In the genomic region with DNA sequence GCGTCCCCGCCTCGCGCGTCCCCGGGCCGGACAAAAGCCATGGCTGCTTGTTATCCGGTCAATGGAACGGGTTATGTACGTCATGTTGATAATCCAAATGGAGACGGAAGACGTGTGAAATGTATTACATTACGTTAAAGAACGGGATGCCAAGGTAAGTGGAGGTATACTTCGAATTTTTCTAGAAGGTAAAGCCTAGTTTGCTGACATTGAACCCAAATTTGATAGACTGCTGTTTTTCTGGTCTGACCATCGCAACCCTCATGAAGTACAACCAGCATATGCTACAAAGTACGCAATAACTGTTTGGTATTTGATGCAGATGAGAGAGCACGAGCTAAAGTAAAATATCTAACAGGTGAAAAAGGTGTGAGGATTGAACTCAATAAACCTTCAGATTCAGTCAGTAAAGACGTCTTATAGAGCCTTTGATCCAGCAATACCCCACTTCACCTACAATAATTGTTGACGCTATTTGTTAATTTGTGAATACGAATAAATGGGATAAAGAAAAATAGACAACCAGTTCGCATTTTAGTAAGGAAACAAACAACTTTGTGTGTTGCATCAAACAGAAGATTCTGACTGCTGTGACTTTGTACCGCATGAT, we compare ENCODE assay signal across 8 cellular contexts.
DNase-seq lines count a peak whose midpoint lies in the region; ATAC-seq and TF ChIP-seq lines count a peak whose summit lies in the region.

No MANE protein-coding gene starts in this region.

- H3K27me3 Mint-ChIP-seq in effector memory CD8-positive, alpha-beta T cell: no peaks in the 10 kb centered on the region
- peaks cover 6% of the 10 kb centered on the region for H3K27me3 Mint-ChIP-seq in nephron (ENCODE audit: low read depth)

- H3K27me3 ChIP-seq in BLaER1 treated with 17β-estradiol and CSF1 and Interleukin-3, amounts not matched to agents 10 nM and 100 nM: no peaks in the 10 kb centered on the region

- peak overlapping the region; percentile 64 to 85 (median 79) for H3K27ac ChIP-seq in BLaER1 treated with 17β-estradiol and CSF1 and Interleukin-3, amounts not matched to agents 10 nM and 100 nM

- peak; percentile 30 for DNase-seq in NCI-H526 treated with DMSO at 0.1 percent for 48 hours (lab: John Stamatoyannopoulos, UW)
- no peak for DNase-seq in effector memory CD8-positive, alpha-beta T cell
- no peak for DNase-seq in NCI-H82 treated with DMSO at 0.1 percent for 48 hours (lab: John Stamatoyannopoulos, UW; ENCODE audit: unreplicated experiment)
- no peak for DNase-seq in NCI-H748 (lab: John Stamatoyannopoulos, UW; ENCODE audit: unreplicated experiment)
- DNase-seq in stimulated activated CD4-positive, alpha-beta T cell treated with anti-CD3 and anti-CD28 coated beads, Interleukin-4, amount 100 ng/mL, for 1 hour: no peak

- H3K9me3 ChIP-seq in BLaER1 treated with 17β-estradiol and CSF1 and Interleukin-3, amounts not matched to agents 10 nM and 100 nM (replicated peaks in 1 of 11): no peaks in the 10 kb centered on the region

- ATAC-seq in effector memory CD8-positive, alpha-beta T cell (replicated peaks): no peak
- no peak for ATAC-seq in HG03520 (IDR thresholded peaks at IDR 0.05; ENCODE audit: unreplicated experiment)

- peaks cover 50 to 67% (median 60%) of the 10 kb centered on the region in 10 experiments for H3K4me1 ChIP-seq in BLaER1 treated with 17β-estradiol and CSF1 and Interleukin-3, amounts not matched to agents 10 nM and 100 nM

- H3K9ac ChIP-seq in BLaER1 treated with 17β-estradiol and CSF1 and Interleukin-3, amounts not matched to agents 10 nM and 100 nM: peak overlapping the region; percentile 76 to 88 (median 83)

- H3K4me2 ChIP-seq in BLaER1 treated with 17β-estradiol and CSF1 and Interleukin-3, amounts not matched to agents 10 nM and 100 nM: peak overlapping the region; percentile 90 to 100 (median 96)

- H3K4me3 Mint-ChIP-seq in effector memory CD8-positive, alpha-beta T cell: peak overlapping the region; percentile 88 to 91
- peak overlapping the region; percentile 74 to 78 (median 77) for H3K4me3 Mint-ChIP-seq in nephron

- peak overlapping the region; percentile 60 to 78 (median 70) for H3K4me3 ChIP-seq in BLaER1 treated with 17β-estradiol and CSF1 and Interleukin-3, amounts not matched to agents 10 nM and 100 nM

- H3K27ac Mint-ChIP-seq in effector memory CD8-positive, alpha-beta T cell: peak overlapping the region; percentile 75 to 76
- H3K27ac Mint-ChIP-seq in nephron: peak overlapping the region in 1 of 3 experiments; percentile 53

- peaks cover 6 to 32% (median 22%) of the 10 kb centered on the region in 11 experiments for H3K36me3 ChIP-seq in BLaER1 treated with 17β-estradiol and CSF1 and Interleukin-3, amounts not matched to agents 10 nM and 100 nM

- peaks cover 56% of the 10 kb centered on the region for H3K36me3 Mint-ChIP-seq in effector memory CD8-positive, alpha-beta T cell (ENCODE audit: insufficient read depth)
- H3K36me3 Mint-ChIP-seq in nephron (ENCODE audit: low read depth): peaks cover 32% of the 10 kb centered on the region

- no peak for TF ChIP-seq CTCF in nephron (IDR thresholded peaks at IDR 0.05; ENCODE audit: unreplicated experiment in 3 of 3)

- H3K4me1 Mint-ChIP-seq in effector memory CD8-positive, alpha-beta T cell (ENCODE audit: low read depth in 2 of 2): peaks cover 25 to 42% of the 10 kb centered on the region in 2 donors
- H3K4me1 Mint-ChIP-seq in nephron: peaks cover 34% of the 10 kb centered on the region

- H4K20me1 ChIP-seq in BLaER1 treated with 17β-estradiol and CSF1 and Interleukin-3, amounts not matched to agents 10 nM and 100 nM: peaks cover 0 to 16% (median 5%) of the 10 kb centered on the region in 11 experiments; a peak in 9 of 22 replicates

- no peaks in the 10 kb centered on the region for H3K9me3 Mint-ChIP-seq in effector memory CD8-positive, alpha-beta T cell
- no peaks in the 10 kb centered on the region for H3K9me3 Mint-ChIP-seq in nephron
